In genomic region chr13:50090211-50090610, GRCh38 we compare ENCODE assay signal across 27 cellular contexts.
"Had no signal": no experiment of that assay in that cellular context is flagged by ENCODE, and none has a peak within 500 bp of the region (broad histone marks: within the 10 kb centered on the region; RNA-seq: fewer than 3 reads in every experiment).

No MANE protein-coding gene starts in this region.

- H3K27ac Mint-ChIP-seq: dendritic cell treated with granulocyte-macrophage colony-stimulating factor and Interleukin-4, amounts not matched to agents 40 ng/mL and 50 ng/mL, for 4 days; endodermal cell; mesothelial cell of epicardium; natural killer cell treated with Interleukin-12 subunit alpha and Interleukin-12 subunit beta and Interleukin-15 and Interleukin-18, amount 100 ng/mL, for 72 hours; progenitor cell of endocrine pancreas; stimulated activated naive B cell treated with anti-CD40 and anti-IgM and Interleukin-4, amounts not matched to agents 10 μg/mL and 1 μg/mL and 100 μg/mL, for 72 hours; stimulated activated naive CD8-positive, alpha-beta T cell treated with anti-CD3 and anti-CD28 coated beads, Interleukin-15, Interleukin-2, amounts not matched to agents 100 ng/mL and 50 ng/mL, for 24 hours had no signal

- H3K9ac ChIP-seq: parathyroid adenoma had no signal

- H3K27me3 ChIP-seq: colonic mucosa, esophagus muscularis mucosa, foreskin keratinocyte, neutrophil, tibial nerve, upper lobe of left lung had no signal

- DNase-seq: colonic mucosa; effector CD8-positive, alpha-beta T cell; endodermal cell; foreskin keratinocyte; mesenchymal stem cell; mucosa of descending colon; naive B cell; right cardiac atrium; stimulated activated CD4-positive, alpha-beta T cell treated with anti-CD3 and anti-CD28 coated beads, Interleukin-15, amount 100 ng/mL, for 24 hours; stimulated activated CD4-positive, alpha-beta T cell treated with anti-CD3 and anti-CD28 coated beads, Interleukin-2, amount 100 ng/mL, for 48 hours; stimulated activated naive B cell treated with anti-CD40 and anti-IgM and Interleukin-4, amounts not matched to agents 10 μg/mL and 1 μg/mL and 100 μg/mL, for 72 hours; upper lobe of left lung had no signal

- H3K9me3 ChIP-seq: colonic mucosa, esophagus muscularis mucosa, mucosa of descending colon, neutrophil, thoracic aorta, tibial nerve, upper lobe of left lung had no signal

- H3K4me3 ChIP-seq: colonic mucosa, esophagus muscularis mucosa, mucosa of descending colon, skin epidermis, thoracic aorta, tibial nerve, upper lobe of left lung had no signal

- ATAC-seq: foreskin keratinocyte; mucosa of descending colon; natural killer cell treated with Interleukin-12 subunit alpha and Interleukin-12 subunit beta and Interleukin-15 and Interleukin-18, amount 100 ng/mL, for 72 hours; right cardiac atrium; stimulated activated naive B cell treated with anti-CD40 and anti-IgM and Interleukin-4, amounts not matched to agents 10 μg/mL and 1 μg/mL and 100 μg/mL, for 72 hours had no signal

- H2AFZ ChIP-seq: parathyroid adenoma had no signal

- H3K9me3 Mint-ChIP-seq: dendritic cell treated with granulocyte-macrophage colony-stimulating factor and Interleukin-4, amounts not matched to agents 40 ng/mL and 50 ng/mL, for 4 days; endodermal cell; mesothelial cell of epicardium; naive B cell; natural killer cell treated with Interleukin-12 subunit alpha and Interleukin-12 subunit beta and Interleukin-15 and Interleukin-18, amount 100 ng/mL, for 72 hours; neural crest cell; stimulated activated naive B cell treated with anti-CD40 and anti-IgM and Interleukin-4, amounts not matched to agents 10 μg/mL and 1 μg/mL and 100 μg/mL, for 72 hours; stimulated activated naive CD8-positive, alpha-beta T cell treated with anti-CD3 and anti-CD28 coated beads, Interleukin-15, Interleukin-2, amounts not matched to agents 100 ng/mL and 50 ng/mL, for 24 hours had no signal

- H3K79me2 ChIP-seq: parathyroid adenoma had no signal

- H3K36me3 ChIP-seq: colonic mucosa, esophagus muscularis mucosa, neutrophil, thoracic aorta, tibial nerve, upper lobe of left lung had no signal

- H3K27ac ChIP-seq: colonic mucosa, esophagus muscularis mucosa, foreskin keratinocyte, neutrophil, parathyroid adenoma, skin epidermis, thoracic aorta, tibial nerve, upper lobe of left lung had no signal

- FAIRE-seq: endothelial cell of umbilical vein, keratinocyte, urothelium cell line had no signal

- H3K27me3 Mint-ChIP-seq: dendritic cell treated with granulocyte-macrophage colony-stimulating factor and Interleukin-4, amounts not matched to agents 40 ng/mL and 50 ng/mL, for 4 days; naive B cell; natural killer cell treated with Interleukin-12 subunit alpha and Interleukin-12 subunit beta and Interleukin-15 and Interleukin-18, amount 100 ng/mL, for 72 hours; progenitor cell of endocrine pancreas; stimulated activated naive B cell treated with anti-CD40 and anti-IgM and Interleukin-4, amounts not matched to agents 10 μg/mL and 1 μg/mL and 100 μg/mL, for 72 hours; stimulated activated naive CD8-positive, alpha-beta T cell treated with anti-CD3 and anti-CD28 coated beads, Interleukin-15, Interleukin-2, amounts not matched to agents 100 ng/mL and 50 ng/mL, for 24 hours had no signal

- H3K4me3 Mint-ChIP-seq: dendritic cell treated with granulocyte-macrophage colony-stimulating factor and Interleukin-4, amounts not matched to agents 40 ng/mL and 50 ng/mL, for 4 days; endodermal cell; mesothelial cell of epicardium; naive B cell; natural killer cell treated with Interleukin-12 subunit alpha and Interleukin-12 subunit beta and Interleukin-15 and Interleukin-18, amount 100 ng/mL, for 72 hours; neural crest cell; stimulated activated naive B cell treated with anti-CD40 and anti-IgM and Interleukin-4, amounts not matched to agents 10 μg/mL and 1 μg/mL and 100 μg/mL, for 72 hours; stimulated activated naive CD8-positive, alpha-beta T cell treated with anti-CD3 and anti-CD28 coated beads, Interleukin-15, Interleukin-2, amounts not matched to agents 100 ng/mL and 50 ng/mL, for 24 hours had no signal

- H3K4me1 Mint-ChIP-seq: mesothelial cell of epicardium had no signal

- H3K4me1 ChIP-seq: colonic mucosa, foreskin keratinocyte, parathyroid adenoma had no signal
